ENCODE assay signal across 21 cellular contexts in the genomic region with DNA sequence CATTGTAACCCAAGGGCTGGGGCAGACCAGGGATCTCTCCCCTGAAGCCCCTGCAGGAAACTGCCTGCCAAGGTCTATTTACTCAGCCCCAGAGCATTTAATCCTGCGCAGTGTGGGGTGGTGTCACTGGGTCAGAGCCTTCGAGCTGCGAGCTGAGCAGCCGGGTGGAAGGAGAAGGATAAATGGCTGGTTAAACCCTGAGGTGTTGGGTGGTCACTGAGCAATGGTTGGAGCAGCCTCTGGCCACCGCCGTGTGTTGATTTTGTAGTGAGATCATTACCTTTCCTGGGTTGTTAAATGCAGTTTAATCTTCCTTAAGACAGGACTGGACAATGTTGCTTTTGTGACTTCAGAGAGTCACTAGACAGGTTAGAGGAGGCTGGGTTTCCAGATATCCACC.
DNase-seq lines count a peak whose midpoint lies in the region; ATAC-seq and TF ChIP-seq lines count a peak whose summit lies in the region.
"Had no signal": no experiment of that assay in that cellular context is flagged by ENCODE, and none has a peak within 500 bp of the region (broad histone marks: within the 10 kb centered on the region; RNA-seq: fewer than 3 reads in every experiment).

No MANE protein-coding gene starts in this region.

- CTCF ChIA-PET in activated CD8-positive, alpha-beta T cell treated with anti-CD3 and anti-CD28 coated beads, Interleukin-2, amount 10 ng/mL, durations not matched to agents 7 days and 5 days (lab: Charles Lee): interaction anchor here (1.3 kb wide), 1 partner anchor 9 kb away, joined by 3 read pairs; no protein-coding TSS in a partner anchor
- CTCF ChIA-PET in PC-3 (lab: Charles Lee): no interaction called here

- H3K36me3 Mint-ChIP-seq in IgD-negative memory B cell (peaks cover 3% of the 10 kb centered on the region), memory B cell (peaks cover 8% of the 10 kb centered on the region)
- H3K36me3 Mint-ChIP-seq in activated CD8-positive, alpha-beta T cell treated with anti-CD3 and anti-CD28 coated beads, Interleukin-2, amount 10 ng/mL, durations not matched to agents 7 days and 5 days (ENCODE audit: low read depth): no peaks in the 10 kb centered on the region
- H3K36me3 Mint-ChIP-seq: activated naive CD8-positive, alpha-beta T cell treated with anti-CD3 and anti-CD28 coated beads, Interleukin-2, amount 10 ng/mL, durations not matched to agents 7 days and 5 days had no signal

- H3K27ac Mint-ChIP-seq in IgD-negative memory B cell (peak overlapping the region; percentile 74 to 91 (median 77)), memory B cell (peak overlapping the region; percentile 10)
- H3K27ac Mint-ChIP-seq in activated CD8-positive, alpha-beta T cell treated with anti-CD3 and anti-CD28 coated beads, Interleukin-2, amount 10 ng/mL, durations not matched to agents 7 days and 5 days: no peak overlapping the region
- H3K27ac Mint-ChIP-seq: activated naive CD8-positive, alpha-beta T cell treated with anti-CD3 and anti-CD28 coated beads, Interleukin-2, amount 10 ng/mL, durations not matched to agents 7 days and 5 days; effector memory CD8-positive, alpha-beta T cell had no signal

- no peak for ATAC-seq in memory B cell (ENCODE audit: low read depth)
- no peak for ATAC-seq in activated CD8-positive, alpha-beta T cell treated with anti-CD3 and anti-CD28 coated beads, Interleukin-2, amount 10 ng/mL, durations not matched to agents 7 days and 5 days
- no peak for ATAC-seq in HG03135 (IDR thresholded peaks at IDR 0.05; ENCODE audit: unreplicated experiment)
- no peak for ATAC-seq in PC-3
- ATAC-seq: effector memory CD8-positive, alpha-beta T cell had no signal

- H2AFZ ChIP-seq in smooth muscle cell (ENCODE audit: low read depth) (no peak overlapping the region), PC-3 (ENCODE audit: low read length) (no peak overlapping the region)
- H2AFZ ChIP-seq: GM23248, PC-9 had no signal

- POLR2A ChIA-PET in activated CD8-positive, alpha-beta T cell treated with anti-CD3 and anti-CD28 coated beads, Interleukin-2, amount 10 ng/mL, durations not matched to agents 7 days and 5 days (lab: Charles Lee): no interaction called here
- POLR2A ChIA-PET in PC-3 (lab: Charles Lee; ENCODE audit: unreplicated experiment): no interaction called here

- H3K36me3 ChIP-seq in SJCRH30 (no peaks in the 10 kb centered on the region), smooth muscle cell (ENCODE audit: low read depth) (no peaks in the 10 kb centered on the region), PC-3 (ENCODE audit: low read depth, low read length) (no peaks in the 10 kb centered on the region)
- H3K36me3 ChIP-seq: stomach had no signal

- no peaks in the 10 kb centered on the region for H3K27me3 Mint-ChIP-seq in IgD-negative memory B cell
- no peaks in the 10 kb centered on the region for H3K27me3 Mint-ChIP-seq in memory B cell
- peaks cover 9% of the 10 kb centered on the region for H3K27me3 Mint-ChIP-seq in activated CD8-positive, alpha-beta T cell treated with anti-CD3 and anti-CD28 coated beads, Interleukin-2, amount 10 ng/mL, durations not matched to agents 7 days and 5 days (ENCODE audit: low read depth)
- H3K27me3 Mint-ChIP-seq: central memory CD8-positive, alpha-beta T cell had no signal

- H3K4me1 Mint-ChIP-seq in IgD-negative memory B cell (peaks cover 49 to 72% (median 66%) of the 10 kb centered on the region in 3 donors), memory B cell (peaks cover 64% of the 10 kb centered on the region)
- peaks cover 6% of the 10 kb centered on the region for H3K4me1 Mint-ChIP-seq in activated CD8-positive, alpha-beta T cell treated with anti-CD3 and anti-CD28 coated beads, Interleukin-2, amount 10 ng/mL, durations not matched to agents 7 days and 5 days (ENCODE audit: low read depth)

- DNase-seq in SJCRH30 (peak; percentile 78 to 84), memory B cell (ENCODE audit: low spot score in 2 of 2) (no peak), smooth muscle cell (lab: John Stamatoyannopoulos, UW; ENCODE audit: unreplicated experiment) (no peak), PC-3 (no peak)
- DNase-seq in activated CD8-positive, alpha-beta T cell treated with anti-CD3 and anti-CD28 coated beads, Interleukin-2, amount 10 ng/mL, durations not matched to agents 7 days and 5 days: no peak
- DNase-seq: activated CD4-positive, alpha-beta T cell treated with anti-CD3 and anti-CD28 coated beads, Interleukin-2, amount 50 U/mL, for 4 hours; activated naive CD8-positive, alpha-beta T cell treated with anti-CD3 and anti-CD28 coated beads, Interleukin-2, amount 10 ng/mL, durations not matched to agents 7 days and 5 days; activated T-cell treated with anti-CD3 and anti-CD28 coated beads, Interleukin-2, amount 50 U/mL, for 48 hours; effector memory CD8-positive, alpha-beta T cell; GDM1; GM23248; Karpas-422; NCI-H1694; NCI-H510A; PC-9; stimulated activated CD4-positive, alpha-beta T cell treated with anti-CD3 and anti-CD28 coated beads, Interleukin-15, amount 100 ng/mL, for 24 hours; stomach had no signal

- no peaks in the 10 kb centered on the region for H3K9me2 ChIP-seq in PC-3 (replicated peaks; ENCODE audit: low read length)

- H3K27ac ChIP-seq in SJCRH30: peak overlapping the region; percentile 23
- H3K27ac ChIP-seq in smooth muscle cell (ENCODE audit: low read depth): peak overlapping the region; percentile 32
- H3K27ac ChIP-seq in PC-3 (ENCODE audit: low read length): no peak overlapping the region
- H3K27ac ChIP-seq: GM23248, PC-9, SK-N-MC had no signal

- TF ChIP-seq CTCF in smooth muscle cell (IDR thresholded peaks at IDR 0.05; ENCODE audit: borderline replicate concordance, insufficient read depth, poor library complexity, severe bottlenecking) (no peak), PC-3 (conservative IDR thresholded peaks at IDR 0.05; ENCODE audit: low read depth, low read length) (no peak)

- peak overlapping the region; percentile 56 for H3K4me2 ChIP-seq in smooth muscle cell
- H3K4me2 ChIP-seq in PC-3 (ENCODE audit: low read length): no peak overlapping the region
- H3K4me2 ChIP-seq: PC-9 had no signal

- H3K27me3 ChIP-seq in SJCRH30 (no peaks in the 10 kb centered on the region), smooth muscle cell (ENCODE audit: low read depth) (no peaks in the 10 kb centered on the region), PC-3 (ENCODE audit: low read length) (no peaks in the 10 kb centered on the region)
- H3K27me3 ChIP-seq: stomach had no signal

- no TSS peak for BruUV-seq in PC-3 (replicated peaks; lab: Mats Ljungman, UMichigan)

- H3K4me3 Mint-ChIP-seq in IgD-negative memory B cell (no peak overlapping the region), memory B cell (no peak overlapping the region)
- no peak overlapping the region for H3K4me3 Mint-ChIP-seq in activated CD8-positive, alpha-beta T cell treated with anti-CD3 and anti-CD28 coated beads, Interleukin-2, amount 10 ng/mL, durations not matched to agents 7 days and 5 days
- H3K4me3 Mint-ChIP-seq: activated naive CD8-positive, alpha-beta T cell treated with anti-CD3 and anti-CD28 coated beads, Interleukin-2, amount 10 ng/mL, durations not matched to agents 7 days and 5 days; central memory CD8-positive, alpha-beta T cell; effector memory CD8-positive, alpha-beta T cell had no signal

- no peaks in the 10 kb centered on the region for H3K9me3 Mint-ChIP-seq in IgD-negative memory B cell
- H3K9me3 Mint-ChIP-seq in memory B cell: no peaks in the 10 kb centered on the region
- H3K9me3 Mint-ChIP-seq in activated CD8-positive, alpha-beta T cell treated with anti-CD3 and anti-CD28 coated beads, Interleukin-2, amount 10 ng/mL, durations not matched to agents 7 days and 5 days (ENCODE audit: insufficient read depth): no peaks in the 10 kb centered on the region
- H3K9me3 Mint-ChIP-seq: activated naive CD8-positive, alpha-beta T cell treated with anti-CD3 and anti-CD28 coated beads, Interleukin-2, amount 10 ng/mL, durations not matched to agents 7 days and 5 days; central memory CD8-positive, alpha-beta T cell; effector memory CD8-positive, alpha-beta T cell had no signal

- H3F3A ChIP-seq in smooth muscle cell (ENCODE audit: low read depth) (peaks cover 50% of the 10 kb centered on the region), PC-3 (ENCODE audit: low read length, unreplicated experiment) (no peaks in the 10 kb centered on the region)

- H3K9ac ChIP-seq in smooth muscle cell (ENCODE audit: low read depth) (no peak overlapping the region), PC-3 (ENCODE audit: low read length) (no peak overlapping the region)
- H3K9ac ChIP-seq: GM23248 had no signal

- peaks cover 22% of the 10 kb centered on the region for H3K79me2 ChIP-seq in smooth muscle cell (ENCODE audit: low read depth)
- no peaks in the 10 kb centered on the region for H3K79me2 ChIP-seq in PC-3 (ENCODE audit: low read length)

- intact Hi-C loops in PC-3 (cut with micrococcal nuclease): no loop called here

- WGBS in smooth muscle cell (ENCODE audit: low lambda C conversion rate): 7% methylated on average over 6 of the region's 6 CpGs

- H4K20me1 ChIP-seq in smooth muscle cell (ENCODE audit: low read depth) (peaks cover 26% of the 10 kb centered on the region), PC-3 (ENCODE audit: low read length) (no peaks in the 10 kb centered on the region)

- H3K4me1 ChIP-seq in SJCRH30 (peaks cover 34% of the 10 kb centered on the region), smooth muscle cell (ENCODE audit: low read depth) (peaks cover 34% of the 10 kb centered on the region), PC-3 (ENCODE audit: insufficient read depth, low read length) (no peaks in the 10 kb centered on the region)

- H3K4me3 ChIP-seq in SJCRH30: no peak overlapping the region
- H3K4me3 ChIP-seq in smooth muscle cell: no peak overlapping the region
- no peak overlapping the region for H3K4me3 ChIP-seq in PC-3 (ENCODE audit: low read length)
- H3K4me3 ChIP-seq: GM23248, PC-9, SK-N-MC, stomach had no signal

- no peaks in the 10 kb centered on the region for H3K9me3 ChIP-seq in SJCRH30 (replicated peaks)
- no peaks in the 10 kb centered on the region for H3K9me3 ChIP-seq in smooth muscle cell (replicated peaks; ENCODE audit: low read depth)
- no peaks in the 10 kb centered on the region for H3K9me3 ChIP-seq in PC-3 (ENCODE audit: low read length)
- H3K9me3 ChIP-seq: stomach had no signal

Comparison
In these comparisons a context has a peak if more than half of its experiments do, and no peak if none do; other contexts are left out.
1. DNase-seq: peak in SJCRH30 (2 of 2); none in memory B cell (0 of 2), smooth muscle cell (single experiment), activated CD8-positive, alpha-beta T cell treated with anti-CD3 and anti-CD28 coated beads, Interleukin-2, amount 10 ng/mL, durations not matched to agents 7 days and 5 days (single experiment) and PC-3 (single experiment).